ENCODE assay signal across 26 cellular contexts in genomic region chr16:4788489-4788889, GRCh38. TPM values are rescaled to one million over a fixed set of nuclear protein-coding genes. Genes with fewer than 3 reads are reported as not detected.
A peak's percentile ranks its signal among the peaks of the same experiment; 100 is the strongest.
DNase-seq lines count a peak whose midpoint lies in the region; ATAC-seq lines count a peak whose summit lies in the region.
"Had no signal": no experiment of that assay in that cellular context is flagged by ENCODE, and none has a peak within 500 bp of the region (broad histone marks: within the 10 kb centered on the region; RNA-seq: fewer than 3 reads in every experiment).

No MANE protein-coding gene starts in this region.

- H3K9me3 ChIP-seq in NT2/D1 (ENCODE audit: insufficient read depth, low read length), result no peaks in the 10 kb centered on the region
- H3K9me3 ChIP-seq: gastroesophageal sphincter, upper lobe of left lung had no signal

- H3K36me3 ChIP-seq in NT2/D1 (ENCODE audit: insufficient read depth, insufficient read length, low read length), result no peaks in the 10 kb centered on the region
- H3K36me3 ChIP-seq: gastroesophageal sphincter, upper lobe of left lung had no signal

- DNase-seq in SHP77 treated with DMSO at 0.1 percent for 48 hours (lab: John Stamatoyannopoulos, UW) (peak; percentile 8), SHP77 (lab: John Stamatoyannopoulos, UW) (no peak), NT2/D1 (ENCODE audit: low read depth, low spot score) (no peak), left lobe of liver (ENCODE audit: low spot score) (no peak), DMS114 treated with DMSO at 0.1 percent for 48 hours (lab: John Stamatoyannopoulos, UW; ENCODE audit: unreplicated experiment) (no peak), dermis blood vessel endothelial cell (no peak)
- DNase-seq: activated CD4-positive, alpha-beta T cell treated with anti-CD3 and anti-CD28 coated beads, Interleukin-2, amount 50 U/mL, for 1 hour; CD4-positive, alpha-beta T cell; hypothalamus; mammary epithelial cell; MV-4-11; NCI-H1694; NCI-H2171; occipital lobe; stimulated activated CD4-positive, alpha-beta T cell treated with anti-CD3 and anti-CD28 coated beads, Interleukin-2, amount 100 ng/mL, for 24 hours; T-helper 9 cell; upper lobe of left lung had no signal

- no peak overlapping the region for H3K4me3 ChIP-seq in NT2/D1 (ENCODE audit: insufficient read length, low read depth)
- H3K4me3 ChIP-seq: coronary artery, gastroesophageal sphincter, smooth muscle cell, upper lobe of left lung had no signal

- H3K27me3 ChIP-seq in NT2/D1 (ENCODE audit: insufficient read depth, insufficient read length), result no peaks in the 10 kb centered on the region
- H3K27me3 ChIP-seq: upper lobe of left lung had no signal

- ATAC-seq in left lobe of liver (peak; percentile 68), HG03469 (IDR thresholded peaks at IDR 0.05; ENCODE audit: unreplicated experiment) (no peak), GM21526 (IDR thresholded peaks at IDR 0.05; ENCODE audit: low FRiP score, unreplicated experiment) (no peak)
- ATAC-seq: activated T-helper 17 cell treated with anti-CD3 and anti-CD28 coated beads, Interleukin-2, amount 50 U/mL, for 72 hours; gastroesophageal sphincter had no signal

- H3K9ac ChIP-seq in NT2/D1 (ENCODE audit: insufficient read length, low read depth), result peak overlapping the region; percentile 34

- H3K4me1 ChIP-seq in NT2/D1 (ENCODE audit: insufficient read depth, insufficient read length), result peaks cover 23% of the 10 kb centered on the region
- H3K4me1 ChIP-seq: gastroesophageal sphincter, upper lobe of left lung had no signal

RNA-seq across cellular contexts. Expression of gene SEPTIN12, which starts 0.3 kb away (rescaled TPM):
- not detected for total RNA-seq in left lobe of liver
- not detected in 2 replicates for total RNA-seq in dermis blood vessel endothelial cell
- total RNA-seq: activated T-helper 17 cell treated with anti-CD3 and anti-CD28 coated beads, Interleukin-2, amount 50 U/mL, for 72 hours; CD4-positive, alpha-beta T cell; G401; gastroesophageal sphincter; mammary epithelial cell; occipital lobe; renal cortical epithelial cell; smooth muscle cell; upper lobe of left lung; WTC11 had no signal

RNA-seq across cellular contexts. Expression of gene SMIM22, which starts 6.7 kb away (rescaled TPM):
- 0.60 TPM for total RNA-seq in left lobe of liver
- total RNA-seq in dermis blood vessel endothelial cell, result not detected in 2 replicates
- total RNA-seq: activated T-helper 17 cell treated with anti-CD3 and anti-CD28 coated beads, Interleukin-2, amount 50 U/mL, for 72 hours; CD4-positive, alpha-beta T cell; G401; gastroesophageal sphincter; occipital lobe; renal cortical epithelial cell; smooth muscle cell; WTC11 had no signal

RNA-seq across cellular contexts. Expression of gene ROGDI, which starts 13.9 kb away (rescaled TPM):
- total RNA-seq in left lobe of liver, result 21.5 TPM
- total RNA-seq in dermis blood vessel endothelial cell, result 22.5 and 22.8 TPM in 2 replicates

RNA-seq across cellular contexts. Expression of gene ZNF500, which starts 21.5 kb away (rescaled TPM):
- 9.5 TPM for total RNA-seq in left lobe of liver
- total RNA-seq in dermis blood vessel endothelial cell, result 9.7 and 10.9 TPM in 2 replicates

RNA-seq across cellular contexts. Expression of gene DNAAF8, which starts 54.2 kb away (rescaled TPM):
- 0.45 TPM for total RNA-seq in left lobe of liver
- total RNA-seq in dermis blood vessel endothelial cell, result 0.70 and 1.7 TPM in 2 replicates
- total RNA-seq: activated T-helper 17 cell treated with anti-CD3 and anti-CD28 coated beads, Interleukin-2, amount 50 U/mL, for 72 hours; G401; smooth muscle cell had no signal
